Comparison of ENCODE assay signal across 1 cellular context in the genomic region with DNA sequence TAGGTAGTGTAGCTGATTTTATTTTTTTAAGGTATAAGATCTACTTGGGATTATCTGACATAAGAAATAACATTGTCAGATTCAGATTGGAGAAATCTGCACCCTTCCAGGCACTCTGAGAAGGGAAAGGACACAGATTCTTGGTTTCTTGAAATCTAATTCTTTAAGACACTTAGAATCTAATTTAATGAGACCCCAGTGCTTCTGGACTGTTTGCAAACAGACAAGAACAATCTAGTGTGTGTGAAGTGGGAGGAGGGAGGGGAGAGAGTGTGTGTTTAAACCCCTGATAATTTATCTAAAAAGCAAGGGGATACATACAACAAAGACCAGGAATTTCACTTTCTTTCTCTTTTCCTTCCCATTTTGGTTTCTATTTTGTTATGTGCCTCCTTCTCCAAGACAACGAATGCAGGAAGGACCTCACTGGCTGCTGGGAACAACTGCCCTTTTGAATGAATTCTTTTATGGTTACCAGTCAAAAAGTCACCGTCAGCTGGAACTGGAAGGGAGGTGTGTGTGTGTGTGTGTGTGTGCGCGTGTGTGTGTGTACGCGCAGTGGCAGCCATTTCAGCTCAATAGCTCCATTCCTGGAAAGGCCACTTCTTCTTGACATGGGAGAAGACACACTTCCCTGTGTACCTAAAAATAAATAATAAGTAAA.
TF ChIP-seq lines count a peak whose summit lies in the region.

No MANE protein-coding gene starts in this region.

TF ChIP-seq in GM12878, 131 proteins besides CTCF, POLR2A, EP300 and RAD21 (continued from another document):
- TF ChIP-seq, protein P1, sequence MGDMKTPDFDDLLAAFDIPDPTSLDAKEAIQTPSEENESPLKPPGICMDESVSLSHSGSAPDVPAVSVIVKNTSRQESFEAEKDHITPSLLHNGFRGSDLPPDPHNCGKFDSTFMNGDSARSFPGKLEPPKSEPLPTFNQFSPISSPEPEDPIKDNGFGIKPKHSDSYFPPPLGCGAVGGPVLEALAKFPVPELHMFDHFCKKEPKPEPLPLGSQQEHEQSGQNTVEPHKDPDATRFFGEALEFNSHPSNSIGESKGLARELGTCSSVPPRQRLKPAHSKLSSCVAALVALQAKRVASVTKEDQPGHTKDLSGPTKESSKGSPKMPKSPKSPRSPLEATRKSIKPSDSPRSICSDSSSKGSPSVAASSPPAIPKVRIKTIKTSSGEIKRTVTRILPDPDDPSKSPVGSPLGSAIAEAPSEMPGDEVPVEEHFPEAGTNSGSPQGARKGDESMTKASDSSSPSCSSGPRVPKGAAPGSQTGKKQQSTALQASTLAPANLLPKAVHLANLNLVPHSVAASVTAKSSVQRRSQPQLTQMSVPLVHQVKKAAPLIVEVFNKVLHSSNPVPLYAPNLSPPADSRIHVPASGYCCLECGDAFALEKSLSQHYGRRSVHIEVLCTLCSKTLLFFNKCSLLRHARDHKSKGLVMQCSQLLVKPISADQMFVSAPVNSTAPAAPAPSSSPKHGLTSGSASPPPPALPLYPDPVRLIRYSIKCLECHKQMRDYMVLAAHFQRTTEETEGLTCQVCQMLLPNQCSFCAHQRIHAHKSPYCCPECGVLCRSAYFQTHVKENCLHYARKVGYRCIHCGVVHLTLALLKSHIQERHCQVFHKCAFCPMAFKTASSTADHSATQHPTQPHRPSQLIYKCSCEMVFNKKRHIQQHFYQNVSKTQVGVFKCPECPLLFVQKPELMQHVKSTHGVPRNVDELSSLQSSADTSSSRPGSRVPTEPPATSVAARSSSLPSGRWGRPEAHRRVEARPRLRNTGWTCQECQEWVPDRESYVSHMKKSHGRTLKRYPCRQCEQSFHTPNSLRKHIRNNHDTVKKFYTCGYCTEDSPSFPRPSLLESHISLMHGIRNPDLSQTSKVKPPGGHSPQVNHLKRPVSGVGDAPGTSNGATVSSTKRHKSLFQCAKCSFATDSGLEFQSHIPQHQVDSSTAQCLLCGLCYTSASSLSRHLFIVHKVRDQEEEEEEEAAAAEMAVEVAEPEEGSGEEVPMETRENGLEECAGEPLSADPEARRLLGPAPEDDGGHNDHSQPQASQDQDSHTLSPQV (IDR thresholded peaks at IDR 0.05), result no peak
- TF ChIP-seq, protein P2, sequence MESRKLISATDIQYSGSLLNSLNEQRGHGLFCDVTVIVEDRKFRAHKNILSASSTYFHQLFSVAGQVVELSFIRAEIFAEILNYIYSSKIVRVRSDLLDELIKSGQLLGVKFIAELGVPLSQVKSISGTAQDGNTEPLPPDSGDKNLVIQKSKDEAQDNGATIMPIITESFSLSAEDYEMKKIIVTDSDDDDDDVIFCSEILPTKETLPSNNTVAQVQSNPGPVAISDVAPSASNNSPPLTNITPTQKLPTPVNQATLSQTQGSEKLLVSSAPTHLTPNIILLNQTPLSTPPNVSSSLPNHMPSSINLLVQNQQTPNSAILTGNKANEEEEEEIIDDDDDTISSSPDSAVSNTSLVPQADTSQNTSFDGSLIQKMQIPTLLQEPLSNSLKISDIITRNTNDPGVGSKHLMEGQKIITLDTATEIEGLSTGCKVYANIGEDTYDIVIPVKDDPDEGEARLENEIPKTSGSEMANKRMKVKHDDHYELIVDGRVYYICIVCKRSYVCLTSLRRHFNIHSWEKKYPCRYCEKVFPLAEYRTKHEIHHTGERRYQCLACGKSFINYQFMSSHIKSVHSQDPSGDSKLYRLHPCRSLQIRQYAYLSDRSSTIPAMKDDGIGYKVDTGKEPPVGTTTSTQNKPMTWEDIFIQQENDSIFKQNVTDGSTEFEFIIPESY (IDR thresholded peaks at IDR 0.05), result 0 out of 2 replicates have a peak, but pooled peaks have one; percentile 13
- TF ChIP-seq RUNX3 (IDR thresholded peaks at IDR 0.05; ENCODE audit: low read length) (peak; percentile 40), ZNF24 (IDR thresholded peaks at IDR 0.05) (no peak), MYC (IDR thresholded peaks at IDR 0.05; ENCODE audit: insufficient read depth, insufficient read length, insufficient replicate concordance, low read length, severe bottlenecking) (no peak), NBN (IDR thresholded peaks at IDR 0.05) (peak; percentile 34), GABPA (IDR thresholded peaks at IDR 0.05; ENCODE audit: low read depth) (no peak), ASH2L (IDR thresholded peaks at IDR 0.05; ENCODE audit: borderline replicate concordance, low read depth) (no peak), RELB (IDR thresholded peaks at IDR 0.05; ENCODE audit: low read depth) (peak; percentile 54; the same call in 1 of the 2 replicates), KDM1A (IDR thresholded peaks at IDR 0.05; ENCODE audit: borderline replicate concordance) (no peak), SP1 (IDR thresholded peaks at IDR 0.05; ENCODE audit: low read depth, low read length) (no peak), RAD51 (IDR thresholded peaks at IDR 0.05) (no peak), MTA2 (IDR thresholded peaks at IDR 0.05; ENCODE audit: low read depth) (0 out of 2 replicates have a peak, but pooled peaks have one; percentile 35), SRF (IDR thresholded peaks at IDR 0.05; ENCODE audit: low read depth in 2 of 2, low read length in 2 of 2) (no peak), MXI1 (IDR thresholded peaks at IDR 0.05; ENCODE audit: low read depth, low read length) (0 out of 2 replicates have a peak, but pooled peaks have one; percentile 25), ATF3 (IDR thresholded peaks at IDR 0.05; ENCODE audit: borderline replicate concordance, extremely low read depth, low read depth, low read length) (no peak), NFYA (IDR thresholded peaks at IDR 0.05; ENCODE audit: borderline replicate concordance, low read depth, low read length) (no peak), TCF7 (IDR thresholded peaks at IDR 0.05; ENCODE audit: borderline replicate concordance) (no peak), FOXM1 (IDR thresholded peaks at IDR 0.05; ENCODE audit: low read depth, low read length) (no peak), ZZZ3 (IDR thresholded peaks at IDR 0.05; ENCODE audit: control insufficient read depth, insufficient read length, low read depth) (no peak), JUNB (IDR thresholded peaks at IDR 0.05) (no peak; the same call in 1 of the 2 replicates), IKZF1 (conservative IDR thresholded peaks at IDR 0.05) (peak; percentile 31; the same call in 1 of the 2 replicates), SMARCA5 (IDR thresholded peaks at IDR 0.05) (no peak), HSF1 (IDR thresholded peaks at IDR 0.05; ENCODE audit: low read depth, low read length) (no peak), PRDM15 (CRISPR knock-in tag; IDR thresholded peaks at IDR 0.05) (no peak), ETV6 (conservative IDR thresholded peaks at IDR 0.05 in 1 of 2, IDR thresholded peaks at IDR 0.05 in 1 of 2; ENCODE audit: borderline replicate concordance in 1 of 2, low read depth in 1 of 2) (peak in 1 of 2 experiments; percentile 13; a peak in 1 of 4 replicates), SMAD1 (IDR thresholded peaks at IDR 0.05; ENCODE audit: low read depth, partially characterized antibody) (no peak), CHD4 (IDR thresholded peaks at IDR 0.05) (no peak), BCL11A (IDR thresholded peaks at IDR 0.05; ENCODE audit: low read depth, low read length) (no peak), MEF2B (IDR thresholded peaks at IDR 0.05; ENCODE audit: partially characterized antibody, poor library complexity, severe bottlenecking) (no peak), RELA (IDR thresholded peaks at IDR 0.05; ENCODE audit: borderline replicate concordance, partially characterized antibody) (no peak), SUPT20H (IDR thresholded peaks at IDR 0.05; ENCODE audit: borderline replicate concordance, control insufficient read depth, low read depth, low read length) (no peak)
- TF ChIP-seq, protein P3, sequence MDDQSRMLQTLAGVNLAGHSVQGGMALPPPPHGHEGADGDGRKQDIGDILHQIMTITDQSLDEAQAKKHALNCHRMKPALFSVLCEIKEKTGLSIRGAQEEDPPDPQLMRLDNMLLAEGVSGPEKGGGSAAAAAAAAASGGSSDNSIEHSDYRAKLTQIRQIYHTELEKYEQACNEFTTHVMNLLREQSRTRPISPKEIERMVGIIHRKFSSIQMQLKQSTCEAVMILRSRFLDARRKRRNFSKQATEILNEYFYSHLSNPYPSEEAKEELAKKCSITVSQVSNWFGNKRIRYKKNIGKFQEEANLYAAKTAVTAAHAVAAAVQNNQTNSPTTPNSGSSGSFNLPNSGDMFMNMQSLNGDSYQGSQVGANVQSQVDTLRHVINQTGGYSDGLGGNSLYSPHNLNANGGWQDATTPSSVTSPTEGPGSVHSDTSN (IDR thresholded peaks at IDR 0.05; ENCODE audit: insufficient replicate concordance, low read depth, low read length), result no peak
- TF ChIP-seq, protein P4, sequence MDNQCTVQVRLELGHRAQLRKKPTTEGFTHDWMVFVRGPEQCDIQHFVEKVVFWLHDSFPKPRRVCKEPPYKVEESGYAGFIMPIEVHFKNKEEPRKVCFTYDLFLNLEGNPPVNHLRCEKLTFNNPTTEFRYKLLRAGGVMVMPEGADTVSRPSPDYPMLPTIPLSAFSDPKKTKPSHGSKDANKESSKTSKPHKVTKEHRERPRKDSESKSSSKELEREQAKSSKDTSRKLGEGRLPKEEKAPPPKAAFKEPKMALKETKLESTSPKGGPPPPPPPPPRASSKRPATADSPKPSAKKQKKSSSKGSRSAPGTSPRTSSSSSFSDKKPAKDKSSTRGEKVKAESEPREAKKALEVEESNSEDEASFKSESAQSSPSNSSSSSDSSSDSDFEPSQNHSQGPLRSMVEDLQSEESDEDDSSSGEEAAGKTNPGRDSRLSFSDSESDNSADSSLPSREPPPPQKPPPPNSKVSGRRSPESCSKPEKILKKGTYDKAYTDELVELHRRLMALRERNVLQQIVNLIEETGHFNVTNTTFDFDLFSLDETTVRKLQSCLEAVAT (IDR thresholded peaks at IDR 0.05), result peak; percentile 20; the same call in 1 of the 2 replicates
TF ChIP-seq in GM12878: peak in this region for 12.
